In genomic region chr11:518463-519202, GRCh38 we compare ENCODE assay signal across 1 cellular context.
A peak's percentile ranks its signal among the peaks of the same experiment; 100 is the strongest.
TF ChIP-seq lines count a peak whose summit lies in the region.

No MANE protein-coding gene starts in this region.

TF ChIP-seq in K562, 482 proteins besides CTCF, POLR2A, EP300 and RAD21 (continued from another document and continues in another):
- TF ChIP-seq ZNF3 (CRISPR knock-in tag; IDR thresholded peaks at IDR 0.05): no peak
- 0 out of 2 replicates have a peak, but pooled peaks have one; percentile 28 for TF ChIP-seq MBD2 (IDR thresholded peaks at IDR 0.05; ENCODE audit: borderline replicate concordance, low read depth)
- TF ChIP-seq ILK (tag; IDR thresholded peaks at IDR 0.05; ENCODE audit: borderline replicate concordance, low read depth): no peak
- no peak for TF ChIP-seq ZNF431 (CRISPR knock-in tag; IDR thresholded peaks at IDR 0.05)
- no peak for TF ChIP-seq SLC30A9 (CRISPR knock-in tag; IDR thresholded peaks at IDR 0.05)
- TF ChIP-seq FOXA1 (IDR thresholded peaks at IDR 0.05; ENCODE audit: borderline replicate concordance): no peak
- 0 out of 4 replicates have a peak, but pooled peaks of 1 of the 2 experiments have one; percentile 43 for TF ChIP-seq ETV6 (IDR thresholded peaks at IDR 0.05; ENCODE audit: borderline replicate concordance in 1 of 2, low read depth in 2 of 2, low read length in 1 of 2)
- no peak for TF ChIP-seq ETV6 (CRISPR knock-in tag; IDR thresholded peaks at IDR 0.05; ENCODE audit: borderline replicate concordance)
- TF ChIP-seq RB1 (IDR thresholded peaks at IDR 0.05; ENCODE audit: low read depth): peak; percentile 98
- no peak for TF ChIP-seq RFX5 (IDR thresholded peaks at IDR 0.05; ENCODE audit: low read depth, low read length)
- TF ChIP-seq ZNF133 (CRISPR knock-in tag; IDR thresholded peaks at IDR 0.05): no peak
- TF ChIP-seq ZNF57 (CRISPR knock-in tag; IDR thresholded peaks at IDR 0.05): no peak
- TF ChIP-seq MLLT1 (IDR thresholded peaks at IDR 0.05): no peak
- no peak for TF ChIP-seq E2F5 (CRISPR knock-in tag; IDR thresholded peaks at IDR 0.05)
- TF ChIP-seq ZNF609 (CRISPR knock-in tag; IDR thresholded peaks at IDR 0.05; ENCODE audit: borderline replicate concordance): no peak
- TF ChIP-seq GABPA (tag; conservative IDR thresholded peaks at IDR 0.05; ENCODE audit: low read depth): peak; percentile 76
- peak; percentile 76; the same call in 1 of the 2 replicates for TF ChIP-seq TFAP4 (CRISPR knock-in tag; IDR thresholded peaks at IDR 0.05; ENCODE audit: borderline replicate concordance)
- no peak for TF ChIP-seq HDGF (IDR thresholded peaks at IDR 0.05)
- TF ChIP-seq NR1H2 (CRISPR knock-in tag; IDR thresholded peaks at IDR 0.05): peak; percentile 89; the same call in 1 of the 2 replicates
- no peak for TF ChIP-seq CHCHD3 (CRISPR knock-in tag; IDR thresholded peaks at IDR 0.05)
- TF ChIP-seq GABPB1 (CRISPR knock-in tag; IDR thresholded peaks at IDR 0.05): peak; percentile 75
- no peak for TF ChIP-seq CEBPG (CRISPR knock-in tag; IDR thresholded peaks at IDR 0.05)
- no peak for TF ChIP-seq CEBPG (tag; conservative IDR thresholded peaks at IDR 0.05 in 1 of 2, IDR thresholded peaks at IDR 0.05 in 1 of 2)
- TF ChIP-seq TEAD4 (IDR thresholded peaks at IDR 0.05; ENCODE audit: low read length): no peak
- TF ChIP-seq TEAD4 (CRISPR knock-in tag; IDR thresholded peaks at IDR 0.05; ENCODE audit: borderline replicate concordance): no peak
- no peak for TF ChIP-seq PHTF2 (CRISPR knock-in tag; IDR thresholded peaks at IDR 0.05)
- peak in 1 of 2 experiments; percentile 53; a peak in 1 of 4 replicates for TF ChIP-seq SRF (CRISPR knock-in tag; IDR thresholded peaks at IDR 0.05)
- no peak for TF ChIP-seq ASH1L (IDR thresholded peaks at IDR 0.05; ENCODE audit: borderline replicate concordance, low read depth, partially characterized antibody)
- no peak for TF ChIP-seq CHD7 (IDR thresholded peaks at IDR 0.05; ENCODE audit: low read depth, low read length)
- TF ChIP-seq SMARCE1 (IDR thresholded peaks at IDR 0.05): no peak
- peak; percentile 72 to 83 for TF ChIP-seq MNT (conservative IDR thresholded peaks at IDR 0.05)
- no peak for TF ChIP-seq ZNF184 (CRISPR knock-in tag; IDR thresholded peaks at IDR 0.05)
- TF ChIP-seq TBP (optimal IDR thresholded peaks at IDR 0.05; ENCODE audit: low read depth, low read length): peak; percentile 51
- peak; percentile 89 for TF ChIP-seq HMGN3 (IDR thresholded peaks at IDR 0.05; ENCODE audit: borderline replicate concordance, extremely low read depth, insufficient read length, low read depth, low read length)
- no peak for TF ChIP-seq ZZZ3 (IDR thresholded peaks at IDR 0.05)
- TF ChIP-seq ZNF449 (CRISPR knock-in tag; IDR thresholded peaks at IDR 0.05): no peak
- no peak for TF ChIP-seq SMARCA5 (IDR thresholded peaks at IDR 0.05)
- peak; percentile 75 for TF ChIP-seq RBFOX2 (IDR thresholded peaks at IDR 0.05; ENCODE audit: low read depth, low read length)
- TF ChIP-seq ZNF444 (CRISPR knock-in tag; IDR thresholded peaks at IDR 0.05): no peak
- no peak for TF ChIP-seq ELF4 (CRISPR knock-in tag; IDR thresholded peaks at IDR 0.05)
